Comparison of ENCODE assay signal across 1 cellular context in genomic region chr22:19759459-19759993, GRCh38.
TF ChIP-seq lines count a peak whose summit lies in the region.

No MANE protein-coding gene starts in this region.

TF ChIP-seq in K562, 482 proteins besides CTCF, POLR2A, EP300 and RAD21 (continued from another document):
- TF ChIP-seq HBP1 (CRISPR knock-in tag; IDR thresholded peaks at IDR 0.05) (peak; percentile 57; the same call in 1 of the 2 replicates), HDAC3 (IDR thresholded peaks at IDR 0.05; ENCODE audit: borderline replicate concordance, partially characterized antibody) (no peak)
